In genomic region chr12:74508873-74509657, GRCh38 we compare ENCODE assay signal across 8 cellular contexts. TPM values are rescaled to one million over a fixed set of nuclear protein-coding genes. Genes with fewer than 3 reads are reported as not detected.
DNase-seq lines count a peak whose midpoint lies in the region; ATAC-seq, FAIRE-seq and TF ChIP-seq lines count a peak whose summit lies in the region.
"Not testable (repeated sequence)": the region's sequence is repeated elsewhere in the genome, so short reads cannot be mapped to it uniquely, and the experiment has no call there.

No MANE protein-coding gene starts in this region.

- not testable (repeated sequence) for TF ChIP-seq RAD21 in HCT116 (IDR thresholded peaks at IDR 0.05; ENCODE audit: low read depth); H1 (IDR thresholded peaks at IDR 0.05 in 1 of 2, conservative IDR thresholded peaks at IDR 0.05 in 1 of 2; ENCODE audit: low read depth in 2 of 2, low read length in 2 of 2)

- peak overlapping the region; percentile 72 for H3K4me3 Mint-ChIP-seq in progenitor cell of endocrine pancreas (ENCODE audit: low read depth)

- not testable (repeated sequence) for ATAC-seq in HCT116

- POLR2A ChIA-PET in HCT116 (lab: Charles Lee), result not testable (repeated sequence)
- POLR2A ChIA-PET in H1 (lab: Charles Lee; ENCODE audit: partially characterized antibody), result interaction anchor here (0.8 to 2.1 kb wide), 9 partner anchors 10 to 30 kb away, joined by 3 to 8 read pairs (median 4); partner anchors contain the start of gene ATXN7L3B

- intact Hi-C loops in HCT116 (cut with micrococcal nuclease); kidney (cut with DNase I): not testable (repeated sequence)

- H3K4me1 Mint-ChIP-seq in progenitor cell of endocrine pancreas (ENCODE audit: low read depth), result not testable (repeated sequence)

- not testable (repeated sequence) for H4K91ac ChIP-seq in H1 (replicated peaks; ENCODE audit: insufficient read length, low read length)

- WGBS in H1 (ENCODE audit: extremely low coverage in 1 of 2, insufficient coverage in 1 of 2, insufficient read length in 1 of 2, insufficient replicate concordance in 2 of 2, low coverage in 1 of 2, low lambda C conversion rate in 2 of 2, missing lambda C conversion rate in 1 of 2), 2 experiments, result 82% methylated on average over 23 of the region's 31 CpGs; no CpG with 5 or more reads in 1 of the 2 experiments

- H2BK15ac ChIP-seq in H1 (ENCODE audit: low read length), result not testable (repeated sequence)

- H3K9ac ChIP-seq in HCT116 (ENCODE audit: low read length); kidney (ENCODE audit: low read length in 2 of 2): not testable (repeated sequence)
- peak overlapping the region in 2 of 4 experiments; percentile 30 to 80; a peak in 2 of 7 replicates for H3K9ac ChIP-seq in H1 (replicated peaks in 1 of 4; ENCODE audit: extremely low read depth in 1 of 4, low read depth in 3 of 4, low read length in 3 of 4)

- not testable (repeated sequence) for H3K27ac ChIP-seq in HCT116 (ENCODE audit: low read depth, low read length); SJCRH30; H1 (ENCODE audit: low read depth, low read length); kidney (ENCODE audit: low read depth in 2 of 2, low read length in 2 of 2)

- not testable (repeated sequence) for TF ChIP-seq POLR2A in HCT116 (IDR thresholded peaks at IDR 0.05; ENCODE audit: borderline replicate concordance, extremely low read depth, insufficient read depth, insufficient read length); H1 (IDR thresholded peaks at IDR 0.05; ENCODE audit: control extremely low read depth in 1 of 2, low read depth in 2 of 2, low read length in 2 of 2)

- H2BK12ac ChIP-seq in H1 (ENCODE audit: low read depth, low read length), result peak overlapping the region; percentile 92; the same call in 1 of the 2 replicates

- H3K36me3 ChIP-seq in HCT116 (ENCODE audit: control insufficient read depth in 1 of 2, insufficient read depth in 2 of 2, low read length in 2 of 2); SJCRH30; H1 (ENCODE audit: control insufficient read depth in 2 of 4, insufficient read depth in 4 of 4, low read length in 3 of 4); kidney (ENCODE audit: control insufficient read depth in 1 of 2, insufficient read depth in 2 of 2, low read length in 2 of 2): not testable (repeated sequence)

- TF ChIP-seq EP300 in H1 (IDR thresholded peaks at IDR 0.05; ENCODE audit: borderline replicate concordance in 1 of 2, low read depth in 2 of 2, low read length in 2 of 2), result not testable (repeated sequence)

- BruUV-seq in HCT116 (replicated peaks; lab: Mats Ljungman, UMichigan), result not testable (repeated sequence)

- H3K4me2 ChIP-seq in HCT116 (ENCODE audit: low read length), result peak overlapping the region; percentile 54
- peak overlapping the region; percentile 51 to 61 for H3K4me2 ChIP-seq in H1 (ENCODE audit: insufficient read depth in 1 of 2, low read depth in 2 of 2, low read length in 2 of 2)

- RAD21 ChIA-PET in HCT116 (lab: Charles Lee; ENCODE audit: low non-redundant PET in 1 of 2, low total read pairs in 2 of 2, uncharacterized antibody in 2 of 2, unreplicated experiment in 2 of 2), result not testable (repeated sequence)

- CTCF ChIA-PET in HCT116 (lab: Charles Lee); H1 (lab: Charles Lee; ENCODE audit: partially characterized antibody): not testable (repeated sequence)

- H2BK120ac ChIP-seq in H1 (replicated peaks; ENCODE audit: low read depth, low read length), result not testable (repeated sequence)

- H3K9me3 ChIP-seq in HCT116 (ENCODE audit: control insufficient read depth in 1 of 2, insufficient read depth in 1 of 2, low read depth in 1 of 2, low read length in 2 of 2); SJCRH30 (replicated peaks); H1 (ENCODE audit: insufficient read depth in 2 of 2, low read depth in 1 of 2, low read length in 1 of 2); kidney (ENCODE audit: control insufficient read depth in 1 of 2, low read length in 2 of 2): not testable (repeated sequence)

- not testable (repeated sequence) for H3K4ac ChIP-seq in H1 (replicated peaks; ENCODE audit: insufficient read length, low read depth, low read length)

- peak overlapping the region; percentile 90 for H2AFZ ChIP-seq in HCT116 (ENCODE audit: low read depth, low read length, poor library complexity, severe bottlenecking)
- not testable (repeated sequence) for H2AFZ ChIP-seq in H1 (ENCODE audit: low read length)

- not testable (repeated sequence) for H3K27me3 Mint-ChIP-seq in progenitor cell of endocrine pancreas

- not testable (repeated sequence) for H3K9me2 ChIP-seq in HCT116 (ENCODE audit: insufficient read depth)

- H3K4me3 ChIP-seq in HCT116 (replicated peaks in 1 of 2; ENCODE audit: low read depth in 1 of 2, low read length in 2 of 2), result peak overlapping the region; percentile 32 to 41
- peak overlapping the region; percentile 50 for H3K4me3 ChIP-seq in SJCRH30
- H3K4me3 ChIP-seq in H1 (ENCODE audit: extremely low read depth in 1 of 4, insufficient read depth in 2 of 4, low read depth in 3 of 4, low read length in 4 of 4), result peak overlapping the region in 3 of 4 experiments; percentile 17 to 63 (median 42); a peak in 5 of 8 replicates
- not testable (repeated sequence) for H3K4me3 ChIP-seq in kidney (ENCODE audit: low read length in 2 of 2)

- DNase-seq in COLO668 (lab: John Stamatoyannopoulos, UW; ENCODE audit: unreplicated experiment) (peak; percentile 19), NCI-H1436 (lab: John Stamatoyannopoulos, UW) (peak; percentile 4), NCI-H510A treated with DMSO at 0.1 percent for 48 hours (lab: John Stamatoyannopoulos, UW) (peak; percentile 21), SJCRH30 (peak; percentile 20 to 34), H1 (ENCODE audit: low read depth in 1 of 2, low spot score in 2 of 2) (peak; percentile 5 to 54), kidney (peak; percentile 33)
- not testable (repeated sequence) for DNase-seq in HCT116 (ENCODE audit: low read depth, low spot score); progenitor cell of endocrine pancreas (ENCODE audit: low spot score, unreplicated experiment)

- not testable (repeated sequence) for H2AK5ac ChIP-seq in H1 (ENCODE audit: low read depth, low read length)

- H4K20me1 ChIP-seq in HCT116 (ENCODE audit: insufficient read depth); H1 (replicated peaks in 1 of 2; ENCODE audit: control insufficient read depth in 1 of 2, insufficient read depth in 2 of 2, low read length in 2 of 2): not testable (repeated sequence)

- H3K4me1 ChIP-seq in HCT116 (ENCODE audit: control insufficient read depth in 1 of 2, insufficient read depth in 2 of 2, low read length in 2 of 2); SJCRH30; H1 (replicated peaks in 1 of 4; ENCODE audit: control insufficient read depth in 3 of 4, insufficient read depth in 4 of 4, low read length in 3 of 4); kidney (ENCODE audit: control insufficient read depth in 1 of 2, insufficient read depth in 1 of 2, low read depth in 1 of 2, low read length in 2 of 2): not testable (repeated sequence)

- not testable (repeated sequence) for FAIRE-seq in H1 (lab: Jason Lieb, UNC); kidney (lab: Jason Lieb, UNC)

- not testable (repeated sequence) for H4K5ac ChIP-seq in H1 (ENCODE audit: insufficient read length, low read depth, low read length)

- H3K14ac ChIP-seq in H1 (ENCODE audit: insufficient read length), result not testable (repeated sequence)

- H4K8ac ChIP-seq in H1 (ENCODE audit: extremely low read depth, insufficient read depth, low read length), result not testable (repeated sequence)

- not testable (repeated sequence) for H3K79me2 ChIP-seq in HCT116 (ENCODE audit: insufficient read depth, low read length); H1 (ENCODE audit: control insufficient read depth in 1 of 2, insufficient read depth in 2 of 2, low read length in 2 of 2)

- not testable (repeated sequence) for H3K9me3 Mint-ChIP-seq in progenitor cell of endocrine pancreas (ENCODE audit: low read depth)

- not testable (repeated sequence) for H3K79me1 ChIP-seq in H1 (ENCODE audit: low read depth, low read length)

- not testable (repeated sequence) for H3K36me3 Mint-ChIP-seq in progenitor cell of endocrine pancreas (ENCODE audit: insufficient read depth)

- H2BK20ac ChIP-seq in H1 (ENCODE audit: low read length), result not testable (repeated sequence)

- not testable (repeated sequence) for TF ChIP-seq CTCF in HCT116 (IDR thresholded peaks at IDR 0.05 in 2 of 3, conservative IDR thresholded peaks at IDR 0.05 in 1 of 3; ENCODE audit: borderline replicate concordance in 1 of 3, insufficient read depth in 1 of 3, low read depth in 2 of 3, low read length in 2 of 3); H1 (IDR thresholded peaks at IDR 0.05; ENCODE audit: control extremely low read depth in 1 of 3, insufficient read depth in 1 of 3, low read depth in 1 of 3, low read length in 3 of 3); kidney (IDR thresholded peaks at IDR 0.05; ENCODE audit: borderline replicate concordance, extremely low read depth, insufficient read depth); progenitor cell of endocrine pancreas (IDR thresholded peaks at IDR 0.05; ENCODE audit: unreplicated experiment)

- H3K27me3 ChIP-seq in HCT116 (ENCODE audit: insufficient read depth, low read length); SJCRH30; H1 (replicated peaks in 1 of 4; ENCODE audit: control insufficient read depth in 3 of 4, extremely low read depth in 1 of 4, insufficient read depth in 3 of 4, low read length in 3 of 4): not testable (repeated sequence)

- H3K18ac ChIP-seq in H1 (ENCODE audit: extremely low read depth, low read length), result not testable (repeated sequence)

- peak overlapping the region; percentile 82 for H3K27ac Mint-ChIP-seq in progenitor cell of endocrine pancreas

- peak overlapping the region; percentile 78; the same call in 1 of the 2 replicates for H2BK5ac ChIP-seq in H1 (ENCODE audit: low read depth, low read length)

- H3K23me2 ChIP-seq in H1 (ENCODE audit: low read depth, low read length), result not testable (repeated sequence)

- not testable (repeated sequence) for H3K56ac ChIP-seq in H1 (replicated peaks; ENCODE audit: insufficient read length, low read depth, low read length)

- H3K23ac ChIP-seq in H1 (ENCODE audit: insufficient read length), result not testable (repeated sequence)

RNA-seq across cellular contexts. Expression of gene ATXN7L3B, which starts 28.6 kb away (rescaled TPM):
- 28.1 TPM for total RNA-seq in HCT116 (2021; ENCODE audit: unreplicated experiment)
- 17.1 and 20.5 TPM in 2 replicates for polyA plus RNA-seq in HCT116 (2012)
- 52.7 and 53.1 TPM in 2 replicates for total RNA-seq in SJCRH30 (2014; rRNA removed; shearing (Covaris generic))
- 39.5 and 39.9 TPM in 2 replicates for total RNA-seq in H1 (2021; fragmentation: NEBNext Ultra II Directional; extraction: Animal tissue kit (Norgen Biotek cat#: 25700))
- polyA plus RNA-seq in H1 (2011; rRNA removed), result 21.2 and 23.7 TPM in 2 replicates
- polyA plus RNA-seq in H1 (2011; cell fraction: cytosol; rRNA removed), result 26.9 TPM
- polyA plus RNA-seq in H1 (2011; cell fraction: nucleus; rRNA removed), result 14.2 TPM
- 27.2 to 32.9 TPM (median 28.7 TPM) in 4 replicates for polyA plus RNA-seq in H1 (2012, experiment 1 of 2)
- polyA plus RNA-seq in H1 (2012, experiment 2 of 2), result 22.9 TPM
- 19.4 TPM for polyA plus RNA-seq in H1 (2013, experiment 1 of 2)
- 19.1 TPM for polyA plus RNA-seq in H1 (2013, experiment 2 of 2)
- 37.7 and 42.9 TPM in 2 replicates for polyA minus RNA-seq in H1 (2011; rRNA and poly(A)+ RNA removed)
- polyA minus RNA-seq in H1 (2011; cell fraction: cytosol; rRNA and poly(A)+ RNA removed), result 23.6 TPM
- polyA minus RNA-seq in H1 (2011; cell fraction: nucleus; rRNA and poly(A)+ RNA removed), result 24.2 TPM
- 35.1 TPM for total RNA-seq in kidney
- polyA plus RNA-seq in kidney (ENCODE audit: insufficient read depth, low read depth, low replicate concordance), result 23.5 TPM
- total RNA-seq in progenitor cell of endocrine pancreas, result 69.7 and 75.3 TPM in 2 replicates
